1 cellular context compared by ENCODE assay signal in genomic region chr1:230381564-230381963, GRCh38.
TF ChIP-seq lines count a peak whose summit lies in the region.

No MANE protein-coding gene starts in this region.

TF ChIP-seq in HepG2, 621 proteins besides CTCF, POLR2A, EP300 and RAD21:
- TF ChIP-seq IKZF4 (CRISPR knock-in tag; IDR thresholded peaks at IDR 0.05; ENCODE audit: borderline replicate concordance, low read depth, not compliant biosample characterization) (no peak), SP5 (CRISPR knock-in tag; IDR thresholded peaks at IDR 0.05; ENCODE audit: borderline replicate concordance, low read depth) (no peak), THAP9 (CRISPR knock-in tag; IDR thresholded peaks at IDR 0.05; ENCODE audit: borderline replicate concordance) (no peak), NFIB (CRISPR knock-in tag; IDR thresholded peaks at IDR 0.05; ENCODE audit: borderline replicate concordance) (no peak), SCMH1 (CRISPR knock-in tag; IDR thresholded peaks at IDR 0.05; ENCODE audit: borderline replicate concordance) (no peak), HMG20B (CRISPR knock-in tag; conservative IDR thresholded peaks at IDR 0.05) (no peak), ZNF704 (CRISPR knock-in tag; IDR thresholded peaks at IDR 0.05; ENCODE audit: borderline replicate concordance) (no peak), PRPF4 (IDR thresholded peaks at IDR 0.05; ENCODE audit: low read depth, low read length, poor library complexity, severe bottlenecking) (no peak)
